Comparison of ENCODE assay signal across 10 cellular contexts in the genomic region with DNA sequence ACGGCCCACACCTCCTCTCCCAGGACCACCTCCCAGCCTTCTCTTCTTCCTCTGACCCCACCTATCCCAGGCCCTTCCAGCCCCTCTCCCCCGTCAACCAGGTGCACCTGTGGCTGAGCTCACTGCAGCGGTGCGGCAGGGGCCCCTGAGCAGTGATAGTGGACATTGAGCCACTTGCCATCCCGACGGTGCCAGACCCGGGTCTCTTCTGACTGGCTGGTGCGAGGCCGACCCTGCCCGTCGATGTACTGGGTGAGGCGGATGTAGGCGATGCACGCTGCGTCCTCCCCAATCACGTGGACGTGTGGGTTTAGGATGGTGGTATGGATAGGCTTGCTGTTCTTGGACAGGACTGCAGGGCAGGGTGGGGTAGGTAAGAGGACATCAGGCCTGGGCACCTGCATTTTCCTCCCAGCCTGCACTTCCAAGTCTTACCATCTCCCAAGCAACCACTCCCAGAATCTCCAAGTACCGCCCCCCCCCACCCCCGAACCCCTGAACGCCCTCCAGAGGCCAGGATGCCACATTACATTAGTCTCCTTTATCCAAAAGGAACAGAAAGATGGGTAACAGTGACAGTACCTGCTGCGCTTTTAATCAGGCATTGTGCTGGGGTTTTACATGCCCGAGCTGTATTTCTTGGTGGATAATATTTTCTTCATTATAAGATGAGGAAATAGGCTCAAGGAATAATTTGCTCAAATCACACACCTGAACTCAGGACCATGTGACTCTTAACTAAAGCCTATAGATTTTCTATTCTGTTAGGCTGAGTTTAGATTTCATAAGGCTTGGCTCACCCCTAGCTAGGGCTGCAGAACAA. TPM values are rescaled to one million over a fixed set of nuclear protein-coding genes. Genes with fewer than 3 reads are reported as not detected.
DNase-seq lines count a peak whose midpoint lies in the region; ATAC-seq and TF ChIP-seq lines count a peak whose summit lies in the region.
"Had no signal": no experiment of that assay in that cellular context is flagged by ENCODE, and none has a peak within 500 bp of the region (broad histone marks: within the 10 kb centered on the region; RNA-seq: fewer than 3 reads in every experiment).

No MANE protein-coding gene starts in this region.

- H3K9me3 Mint-ChIP-seq in activated T-cell treated with anti-CD3 and anti-CD28 coated beads, Interleukin-2, amount 50 U/mL, for 72 hours: no peaks in the 10 kb centered on the region

- H3K4me3 Mint-ChIP-seq in activated T-cell treated with anti-CD3 and anti-CD28 coated beads, Interleukin-2, amount 50 U/mL, for 72 hours: no peak overlapping the region
- H3K4me3 Mint-ChIP-seq: naive B cell had no signal

- H3K36me3 Mint-ChIP-seq in activated T-cell treated with anti-CD3 and anti-CD28 coated beads, Interleukin-2, amount 50 U/mL, for 72 hours (ENCODE audit: insufficient read depth in 2 of 2): peaks cover 4 to 12% of the 10 kb centered on the region in 2 donors

- H3K4me1 Mint-ChIP-seq in activated T-cell treated with anti-CD3 and anti-CD28 coated beads, Interleukin-2, amount 50 U/mL, for 72 hours (ENCODE audit: low read depth): peaks cover 14% of the 10 kb centered on the region

- peak; percentile 26 for DNase-seq in CD1c-positive myeloid dendritic cell (ENCODE audit: extremely low spot score)
- DNase-seq in HEK293T (ENCODE audit: extremely low spot score): peak; percentile 54
- peak; percentile 21 for DNase-seq in kidney tubule cell (ENCODE audit: low spot score)
- DNase-seq in NCI-H1092 treated with DMSO at 0.1 percent for 48 hours (lab: John Stamatoyannopoulos, UW): no peak
- no peak for DNase-seq in T-helper 2 cell
- no peak for DNase-seq in activated T-cell treated with anti-CD3 and anti-CD28 coated beads, Interleukin-2, amount 50 U/mL, for 72 hours
- DNase-seq: naive B cell, NCI-H748 treated with DMSO at 0.1 percent for 48 hours had no signal

- H3K27ac ChIP-seq in VCaP: no peak overlapping the region

- TF ChIP-seq CTCF in VCaP (conservative IDR thresholded peaks at IDR 0.05): peak; percentile 45

- CTCF ChIA-PET in HEK293T (lab: Yijun Ruan, JAX): interaction anchor here (0.5 kb wide), 2 partner anchors 18 to 1804 kb away, joined by 4 to 7 read pairs; no protein-coding TSS in a partner anchor

- H3K27me3 Mint-ChIP-seq in activated T-cell treated with anti-CD3 and anti-CD28 coated beads, Interleukin-2, amount 50 U/mL, for 72 hours (ENCODE audit: low read depth): no peaks in the 10 kb centered on the region
- H3K27me3 Mint-ChIP-seq: naive B cell had no signal

- H3K27ac Mint-ChIP-seq in activated T-cell treated with anti-CD3 and anti-CD28 coated beads, Interleukin-2, amount 50 U/mL, for 72 hours: no peak overlapping the region
- H3K27ac Mint-ChIP-seq: naive B cell had no signal

- POLR2A ChIA-PET in HEK293T (lab: Yijun Ruan, JAX): interaction anchor here (1.0 kb wide), 1 partner anchor 42 kb away, joined by 4 read pairs; a partner anchor contains a TSS

- ATAC-seq in GM19467 (IDR thresholded peaks at IDR 0.05; ENCODE audit: unreplicated experiment): no peak
- no peak for ATAC-seq in activated T-cell treated with anti-CD3 and anti-CD28 coated beads, Interleukin-2, amount 50 U/mL, for 72 hours (replicated peaks in 1 of 2)

TF ChIP-seq in HEK293T, 16 proteins besides CTCF, POLR2A, EP300 and RAD21:
- no peak for TF ChIP-seq ARNT (IDR thresholded peaks at IDR 0.05)
- no peak for TF ChIP-seq SP1 (IDR thresholded peaks at IDR 0.05)
- no peak for TF ChIP-seq BHLHE40 (IDR thresholded peaks at IDR 0.05; ENCODE audit: borderline replicate concordance)
- TF ChIP-seq LEF1 (IDR thresholded peaks at IDR 0.05; ENCODE audit: borderline replicate concordance): no peak
- no peak for TF ChIP-seq FOXA1 (IDR thresholded peaks at IDR 0.05)
- TF ChIP-seq NFRKB (IDR thresholded peaks at IDR 0.05): no peak
- TF ChIP-seq L3MBTL2 (conservative IDR thresholded peaks at IDR 0.05): no peak
- TF ChIP-seq, protein P1, sequence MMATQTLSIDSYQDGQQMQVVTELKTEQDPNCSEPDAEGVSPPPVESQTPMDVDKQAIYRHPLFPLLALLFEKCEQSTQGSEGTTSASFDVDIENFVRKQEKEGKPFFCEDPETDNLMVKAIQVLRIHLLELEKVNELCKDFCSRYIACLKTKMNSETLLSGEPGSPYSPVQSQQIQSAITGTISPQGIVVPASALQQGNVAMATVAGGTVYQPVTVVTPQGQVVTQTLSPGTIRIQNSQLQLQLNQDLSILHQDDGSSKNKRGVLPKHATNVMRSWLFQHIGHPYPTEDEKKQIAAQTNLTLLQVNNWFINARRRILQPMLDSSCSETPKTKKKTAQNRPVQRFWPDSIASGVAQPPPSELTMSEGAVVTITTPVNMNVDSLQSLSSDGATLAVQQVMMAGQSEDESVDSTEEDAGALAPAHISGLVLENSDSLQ (IDR thresholded peaks at IDR 0.05): no peak
- no peak for TF ChIP-seq TARDBP (IDR thresholded peaks at IDR 0.05)
- TF ChIP-seq HDGF (IDR thresholded peaks at IDR 0.05; ENCODE audit: borderline replicate concordance): no peak
- no peak for TF ChIP-seq ZNF384 (IDR thresholded peaks at IDR 0.05)
- no peak for TF ChIP-seq ELF4 (IDR thresholded peaks at IDR 0.05)
- no peak for TF ChIP-seq FOXK2 (IDR thresholded peaks at IDR 0.05)
- TF ChIP-seq SUZ12 (IDR thresholded peaks at IDR 0.05): no peak
- TF ChIP-seq FOXM1 (IDR thresholded peaks at IDR 0.05; ENCODE audit: borderline replicate concordance): no peak
- no peak for TF ChIP-seq CTBP1 (IDR thresholded peaks at IDR 0.05; ENCODE audit: borderline replicate concordance)

RNA-seq across cellular contexts. Expression of a gene that starts 3.7 kb away (rescaled TPM):
- 100 to 1,000 TPM; 120 to 127 TPM for total RNA-seq in activated T-cell treated with anti-CD3 and anti-CD28 coated beads, Interleukin-2, amount 50 U/mL, for 72 hours

RNA-seq across cellular contexts. Expression of a gene that starts 29.7 kb away (rescaled TPM):
- total RNA-seq in activated T-cell treated with anti-CD3 and anti-CD28 coated beads, Interleukin-2, amount 50 U/mL, for 72 hours: 10 to 100 TPM; 72.0 to 81.3 TPM

RNA-seq across cellular contexts. Expression of a gene that starts 33.3 kb away (rescaled TPM):
- 10 to 100 TPM; 22.5 to 23.5 TPM for total RNA-seq in activated T-cell treated with anti-CD3 and anti-CD28 coated beads, Interleukin-2, amount 50 U/mL, for 72 hours

RNA-seq across cellular contexts. Expression of a gene that starts 59.2 kb away (rescaled TPM):
- total RNA-seq in activated T-cell treated with anti-CD3 and anti-CD28 coated beads, Interleukin-2, amount 50 U/mL, for 72 hours: 10 to 100 TPM; 25.0 to 30.3 TPM

Comparison
In these comparisons a context has a peak if more than half of its experiments do, and no peak if none do; other contexts are left out.
1. DNase-seq: peak in CD1c-positive myeloid dendritic cell (single experiment), HEK293T (single experiment) and kidney tubule cell (single experiment); none in NCI-H1092 treated with DMSO at 0.1 percent for 48 hours (single experiment), T-helper 2 cell (0 of 5) and activated T-cell treated with anti-CD3 and anti-CD28 coated beads, Interleukin-2, amount 50 U/mL, for 72 hours (0 of 2).